ENCODE assay signal across 1 cellular context in genomic region chr7:156125841-156126730, GRCh38.
TF ChIP-seq lines count a peak whose summit lies in the region.

No MANE protein-coding gene starts in this region.

TF ChIP-seq in H1, 55 proteins besides CTCF, POLR2A, EP300 and RAD21:
- TF ChIP-seq TAF1 (IDR thresholded peaks at IDR 0.05; ENCODE audit: low read depth, low read length) (no peak), ASH2L (IDR thresholded peaks at IDR 0.05; ENCODE audit: low read length) (no peak), BACH1 (IDR thresholded peaks at IDR 0.05; ENCODE audit: low read length) (no peak), TCF12 (IDR thresholded peaks at IDR 0.05; ENCODE audit: low read depth, low read length) (no peak), JUN (IDR thresholded peaks at IDR 0.05; ENCODE audit: low read depth, low read length) (no peak), JUND (IDR thresholded peaks at IDR 0.05; ENCODE audit: low read length) (no peak), CHD7 (IDR thresholded peaks at IDR 0.05; ENCODE audit: insufficient replicate concordance, low read length) (no peak), BCL11A (IDR thresholded peaks at IDR 0.05; ENCODE audit: low read depth in 2 of 2, low read length in 2 of 2) (no peak), MAFK (IDR thresholded peaks at IDR 0.05; ENCODE audit: low read depth, low read length) (no peak), SIN3A (conservative IDR thresholded peaks at IDR 0.05 in 1 of 2, IDR thresholded peaks at IDR 0.05 in 1 of 2; ENCODE audit: low read depth in 1 of 2, low read length in 2 of 2) (no peak), SRF (IDR thresholded peaks at IDR 0.05; ENCODE audit: low read depth, low read length) (no peak), RXRA (IDR thresholded peaks at IDR 0.05; ENCODE audit: insufficient read depth, low read depth, low read length) (no peak), USF2 (IDR thresholded peaks at IDR 0.05; ENCODE audit: low read length) (no peak), E2F6 (IDR thresholded peaks at IDR 0.05) (no peak), SUZ12 (IDR thresholded peaks at IDR 0.05; ENCODE audit: low read length) (no peak)
